In the genomic region with DNA sequence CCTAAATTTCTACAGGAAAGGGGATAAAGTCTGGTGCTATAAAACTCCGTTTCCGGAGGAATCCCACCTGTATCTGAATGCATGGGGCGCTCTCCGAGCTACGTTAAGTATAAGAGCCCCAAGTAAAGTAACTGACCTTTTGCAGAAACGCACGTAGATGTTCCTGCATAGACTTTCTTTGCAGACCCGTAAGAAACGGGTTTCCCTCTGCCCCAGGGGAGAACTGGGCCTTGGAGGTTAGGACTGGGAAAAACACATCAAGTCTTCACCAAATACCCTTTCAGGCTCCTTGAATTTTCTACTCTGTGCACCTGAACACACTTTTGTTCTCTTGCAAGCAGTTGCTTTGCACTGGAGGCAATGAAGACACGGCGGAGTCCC, we compare ENCODE assay signal across 8 cellular contexts. TPM values are rescaled to one million over a fixed set of nuclear protein-coding genes. Genes with fewer than 3 reads are reported as not detected.
DNase-seq lines count a peak whose midpoint lies in the region; ATAC-seq and TF ChIP-seq lines count a peak whose summit lies in the region.
"Not testable (repeated sequence)": the region's sequence is repeated elsewhere in the genome, so short reads cannot be mapped to it uniquely, and the experiment has no call there.

No MANE protein-coding gene starts in this region.

- H2AFZ ChIP-seq in GM23338; OCI-LY3 (ENCODE audit: low read depth, low read length); hepatocyte: not testable (repeated sequence)

- not testable (repeated sequence) for H3K27me3 Mint-ChIP-seq in GM23338 (ENCODE audit: insufficient read depth, low read depth, poor library complexity); naive B cell; stimulated activated memory B cell treated with anti-CD40 and anti-IgM and Interleukin-4, amounts not matched to agents 10 μg/mL and 1 μg/mL and 100 μg/mL, for 72 hours

- DNase-seq in AG04449 (ENCODE audit: low read depth, low spot score); GM23338 (ENCODE audit: low spot score); colonic mucosa; hepatocyte (ENCODE audit: low spot score); naive B cell: not testable (repeated sequence)
- DNase-seq in activated T-cell treated with anti-CD3 and anti-CD28 coated beads, Interleukin-2, amount 50 U/mL, for 48 hours, result peak; percentile 54 to 56

- H3K27me3 ChIP-seq in GM23338 (ENCODE audit: insufficient read depth); OCI-LY3 (ENCODE audit: low read depth, low read length); colonic mucosa; hepatocyte: not testable (repeated sequence)

- H3K4me1 Mint-ChIP-seq in GM23338 (peaks cover 16% of the 10 kb centered on the region), naive B cell (peaks cover 11 to 31% (median 22%) of the 10 kb centered on the region in 3 donors)
- peaks cover 49% of the 10 kb centered on the region for H3K4me1 Mint-ChIP-seq in stimulated activated memory B cell treated with anti-CD40 and anti-IgM and Interleukin-4, amounts not matched to agents 10 μg/mL and 1 μg/mL and 100 μg/mL, for 72 hours

- H3K9ac ChIP-seq in OCI-LY3 (ENCODE audit: low read length) (peak overlapping the region; percentile 94), colonic mucosa (ENCODE audit: low read depth in 2 of 2, low read length in 2 of 2) (peak overlapping the region; percentile 96)

- not testable (repeated sequence) for H3K9me2 ChIP-seq in GM23338 (ENCODE audit: insufficient read depth); hepatocyte (replicated peaks; ENCODE audit: insufficient read depth)

- H3K4me3 ChIP-seq in AG04449 (ENCODE audit: low read depth, low read length) (peak overlapping the region; percentile 98), GM23338 (peak overlapping the region; percentile 93), OCI-LY3 (ENCODE audit: low read length) (peak overlapping the region; percentile 90), colonic mucosa (peak overlapping the region; percentile 98), hepatocyte (peak overlapping the region; percentile 86)

- not testable (repeated sequence) for H3K36me3 Mint-ChIP-seq in GM23338 (ENCODE audit: low read depth); naive B cell
- peaks cover 19% of the 10 kb centered on the region for H3K36me3 Mint-ChIP-seq in stimulated activated memory B cell treated with anti-CD40 and anti-IgM and Interleukin-4, amounts not matched to agents 10 μg/mL and 1 μg/mL and 100 μg/mL, for 72 hours

- H3K79me2 ChIP-seq in GM23338 (replicated peaks; ENCODE audit: insufficient read depth) (peaks cover 31% of the 10 kb centered on the region), OCI-LY3 (ENCODE audit: low read length) (peaks cover 55% of the 10 kb centered on the region), hepatocyte (peaks cover 59% of the 10 kb centered on the region)

- H3K9me3 Mint-ChIP-seq in GM23338; naive B cell; stimulated activated memory B cell treated with anti-CD40 and anti-IgM and Interleukin-4, amounts not matched to agents 10 μg/mL and 1 μg/mL and 100 μg/mL, for 72 hours: not testable (repeated sequence)

- not testable (repeated sequence) for H3F3A ChIP-seq in GM23338 (replicated peaks; ENCODE audit: low read depth)

- H3K27ac Mint-ChIP-seq in GM23338 (peak overlapping the region; percentile 95), naive B cell (peak overlapping the region; percentile 92 to 99 (median 96))
- peak overlapping the region; percentile 99 for H3K27ac Mint-ChIP-seq in stimulated activated memory B cell treated with anti-CD40 and anti-IgM and Interleukin-4, amounts not matched to agents 10 μg/mL and 1 μg/mL and 100 μg/mL, for 72 hours

- intact Hi-C loops in colonic mucosa (cut with DNase I), result not testable (repeated sequence)

- CTCF ChIA-PET in AG04449 (lab: Yijun Ruan, JAX), result interaction anchor here (0.9 to 1.6 kb wide), 3 partner anchors 10 to 55 kb away, joined by 3 to 16 read pairs (median 4); no protein-coding TSS in a partner anchor

- WGBS in hepatocyte (ENCODE audit: low lambda C conversion rate, missing lambda C conversion rate), result 2% methylated on average over 11 of the region's 11 CpGs

- H3K4me2 ChIP-seq in GM23338 (peak overlapping the region; percentile 99), OCI-LY3 (ENCODE audit: low read length) (peak overlapping the region; percentile 77), hepatocyte (peak overlapping the region; percentile 97)

- peak overlapping the region; percentile 98 for H3K4me3 Mint-ChIP-seq in GM23338
- H3K4me3 Mint-ChIP-seq in naive B cell, result peak overlapping the region; percentile 85 to 98 (median 97)
- peak overlapping the region; percentile 100 for H3K4me3 Mint-ChIP-seq in stimulated activated memory B cell treated with anti-CD40 and anti-IgM and Interleukin-4, amounts not matched to agents 10 μg/mL and 1 μg/mL and 100 μg/mL, for 72 hours

- H3K9me3 ChIP-seq in OCI-LY3 (ENCODE audit: insufficient read depth, low read length); colonic mucosa; hepatocyte (ENCODE audit: low read depth): not testable (repeated sequence)

- H3K36me3 ChIP-seq in GM23338 (ENCODE audit: insufficient read depth); colonic mucosa; hepatocyte (replicated peaks; ENCODE audit: insufficient read depth, low read depth): not testable (repeated sequence)
- H3K36me3 ChIP-seq in OCI-LY3 (replicated peaks; ENCODE audit: low read depth, low read length), result peaks cover 30% of the 10 kb centered on the region

- TF ChIP-seq CTCF in AG04449 (IDR thresholded peaks at IDR 0.05; ENCODE audit: insufficient read depth, low read length, missing control alignments); GM23338 (conservative IDR thresholded peaks at IDR 0.05; ENCODE audit: low read depth in 2 of 2); OCI-LY3 (IDR thresholded peaks at IDR 0.05; ENCODE audit: low read depth, low read length); colonic mucosa (IDR thresholded peaks at IDR 0.05); hepatocyte (IDR thresholded peaks at IDR 0.05; ENCODE audit: poor library complexity): not testable (repeated sequence)

- POLR2A ChIA-PET in AG04449 (lab: Yijun Ruan, JAX), result interaction anchor here (0.5 to 0.9 kb wide), 2 partner anchors 10 to 284 kb away, joined by 3 to 8 read pairs; no protein-coding TSS in a partner anchor

- not testable (repeated sequence) for ATAC-seq in GM23338; naive B cell (ENCODE audit: low read depth in 2 of 2); stimulated activated memory B cell treated with anti-CD40 and anti-IgM and Interleukin-4, amounts not matched to agents 10 μg/mL and 1 μg/mL and 100 μg/mL, for 72 hours

- H4K20me1 ChIP-seq in GM23338 (replicated peaks; ENCODE audit: insufficient read depth), result not testable (repeated sequence)
- H4K20me1 ChIP-seq in OCI-LY3 (ENCODE audit: insufficient read depth, low read length) (peaks cover 24% of the 10 kb centered on the region), hepatocyte (ENCODE audit: insufficient read depth, poor library complexity, severe bottlenecking) (peaks cover 22% of the 10 kb centered on the region)

- peaks cover 16% of the 10 kb centered on the region for H3K4me1 ChIP-seq in GM23338 (ENCODE audit: insufficient read depth)
- peaks cover 13% of the 10 kb centered on the region for H3K4me1 ChIP-seq in OCI-LY3 (ENCODE audit: low read length)
- H3K4me1 ChIP-seq in colonic mucosa, result not testable (repeated sequence)
- peaks cover 27% of the 10 kb centered on the region for H3K4me1 ChIP-seq in hepatocyte (ENCODE audit: insufficient read depth)

- not testable (repeated sequence) for H3K27ac ChIP-seq in GM23338 (ENCODE audit: low read depth)
- peak overlapping the region; percentile 65 for H3K27ac ChIP-seq in OCI-LY3 (ENCODE audit: low read length)
- H3K27ac ChIP-seq in colonic mucosa, result peak overlapping the region; percentile 92
- H3K27ac ChIP-seq in hepatocyte, result peak overlapping the region; percentile 97

RNA-seq across cellular contexts. Expression of a gene that starts 10.0 kb away (rescaled TPM):
- total RNA-seq in GM23338 (2014; rRNA removed; shearing (Covaris generic)), result 68.8 and 99.9 TPM in 2 replicates
- 34.2 and 37.1 TPM in 2 replicates for polyA plus RNA-seq in GM23338 (2016; fragmentation: Nextera tagmentation; extraction: Ambion mirVana)
- total RNA-seq in colonic mucosa, result 10 to 100 TPM; 53.3 to 78.5 TPM
- 62.5 and 77.5 TPM in 2 replicates for total RNA-seq in hepatocyte
- 99.7 and 102 TPM in 2 replicates for polyA plus RNA-seq in hepatocyte
- 100 to 1,000 TPM in 1 of 6 donors, 10 to 100 TPM in 5; 59.4 to 113 (median 78.2) TPM for polyA plus RNA-seq in naive B cell (ENCODE audit: low read depth in 6 of 6)

RNA-seq across cellular contexts. Expression of a gene that starts 11.9 kb away (rescaled TPM):
- 20.2 and 22.0 TPM in 2 replicates for total RNA-seq in GM23338 (2014; rRNA removed; shearing (Covaris generic))
- polyA plus RNA-seq in GM23338 (2016; fragmentation: Nextera tagmentation; extraction: Ambion mirVana) (8.9 and 12.3 TPM in 2 replicates), hepatocyte (14.3 and 16.0 TPM in 2 replicates), naive B cell (ENCODE audit: low read depth in 6 of 6) (1 to 10 TPM in 1 of 6 donors, under 1 TPM in 5; 0.43 to 1.4 (median 0.70) TPM)
- total RNA-seq in colonic mucosa (10 to 100 TPM; 31.1 to 34.8 TPM), hepatocyte (3.4 and 6.4 TPM in 2 replicates)

RNA-seq across cellular contexts. Expression of a gene that starts 27.0 kb away (rescaled TPM):
- 28.4 and 90.1 TPM in 2 replicates for total RNA-seq in GM23338 (2014; rRNA removed; shearing (Covaris generic))
- 20.2 and 23.5 TPM in 2 replicates for polyA plus RNA-seq in GM23338 (2016; fragmentation: Nextera tagmentation; extraction: Ambion mirVana)
- total RNA-seq in colonic mucosa, result 10 to 100 TPM; 42.0 to 51.7 TPM
- total RNA-seq in hepatocyte, result 13.2 and 13.4 TPM in 2 replicates
- polyA plus RNA-seq in hepatocyte, result 22.8 and 26.2 TPM in 2 replicates
- 10 to 100 TPM in 1 of 6 donors, 1 to 10 TPM in 4, under 1 TPM in 1; 0.96 to 18.1 (median 5.2) TPM for polyA plus RNA-seq in naive B cell (ENCODE audit: low read depth in 6 of 6)

RNA-seq across cellular contexts. Expression of a gene that starts 29.9 kb away (rescaled TPM):
- 10.6 and 12.4 TPM in 2 replicates for total RNA-seq in GM23338 (2014; rRNA removed; shearing (Covaris generic))
- polyA plus RNA-seq in GM23338 (2016; fragmentation: Nextera tagmentation; extraction: Ambion mirVana), result 7.8 and 7.9 TPM in 2 replicates
- total RNA-seq in colonic mucosa, result 10 to 100 TPM; 14.2 to 24.7 TPM
- total RNA-seq in hepatocyte, result 2.4 and 5.3 TPM in 2 replicates
- polyA plus RNA-seq in hepatocyte, result 11.0 and 11.6 TPM in 2 replicates
- 1 to 10 TPM; 1.9 to 6.1 (median 3.6) TPM for polyA plus RNA-seq in naive B cell (ENCODE audit: low read depth in 6 of 6)

RNA-seq across cellular contexts. Expression of a gene that starts 29.9 kb away (rescaled TPM):
- 87.0 and 106 TPM in 2 replicates for total RNA-seq in GM23338 (2014; rRNA removed; shearing (Covaris generic))
- polyA plus RNA-seq in GM23338 (2016; fragmentation: Nextera tagmentation; extraction: Ambion mirVana), result 35.5 and 39.4 TPM in 2 replicates
- total RNA-seq in colonic mucosa, result 10 to 100 TPM; 57.4 to 91.8 TPM
- 69.3 and 77.2 TPM in 2 replicates for total RNA-seq in hepatocyte
- 89.8 and 103 TPM in 2 replicates for polyA plus RNA-seq in hepatocyte
- 10 to 100 TPM; 18.9 to 35.1 (median 25.6) TPM for polyA plus RNA-seq in naive B cell (ENCODE audit: low read depth in 6 of 6)
